ENCODE assay signal across 35 cellular contexts in genomic region chr18:11565716-11566115, GRCh38. TPM values are rescaled to one million over a fixed set of nuclear protein-coding genes. Genes with fewer than 3 reads are reported as not detected.
"Had no signal": no experiment of that assay in that cellular context is flagged by ENCODE, and none has a peak within 500 bp of the region (broad histone marks: within the 10 kb centered on the region; RNA-seq: fewer than 3 reads in every experiment).

No MANE protein-coding gene starts in this region.

- H3K4me3 Mint-ChIP-seq: activated B cell treated with CpG ODN at 0.5 μM for 24 hours; activated CD4-positive, alpha-beta memory T cell treated with anti-CD3 and anti-CD28 coated beads, Interleukin-2, amount 10 ng/mL, durations not matched to agents 7 days and 5 days; activated CD8-positive, alpha-beta memory T cell treated with anti-CD3 and anti-CD28 coated beads, Interleukin-2, amount 10 ng/mL, durations not matched to agents 7 days and 5 days; activated naive CD4-positive, alpha-beta T cell treated with anti-CD3 and anti-CD28 coated beads, Interleukin-2, amount 10 ng/mL, durations not matched to agents 7 days and 5 days; activated naive CD8-positive, alpha-beta T cell; activated naive CD8-positive, alpha-beta T cell treated with anti-CD3 and anti-CD28 coated beads, Interleukin-2, amount 50 U/mL, for 24 hours; central memory CD8-positive, alpha-beta T cell; T-cell; T-helper 17 cell had no signal

- H3K4me1 Mint-ChIP-seq: activated CD4-positive, alpha-beta memory T cell treated with anti-CD3 and anti-CD28 coated beads, Interleukin-2, amount 10 ng/mL, durations not matched to agents 7 days and 5 days; activated CD8-positive, alpha-beta memory T cell treated with anti-CD3 and anti-CD28 coated beads, Interleukin-2, amount 10 ng/mL, durations not matched to agents 7 days and 5 days; activated naive CD4-positive, alpha-beta T cell treated with anti-CD3 and anti-CD28 coated beads, Interleukin-2, amount 10 ng/mL, durations not matched to agents 7 days and 5 days; activated naive CD8-positive, alpha-beta T cell treated with anti-CD3 and anti-CD28 coated beads, Interleukin-2, amount 50 U/mL, for 24 hours; central memory CD8-positive, alpha-beta T cell; T-cell had no signal

- DNase-seq: activated B cell treated with CpG ODN at 0.5 μM for 24 hours; activated CD4-positive, alpha-beta memory T cell treated with anti-CD3 and anti-CD28 coated beads, Interleukin-2, amount 10 ng/mL, durations not matched to agents 7 days and 5 days; activated CD4-positive, alpha-beta T cell treated with anti-CD3 and anti-CD28 coated beads for 4 hours; activated CD4-positive, CD25-positive, alpha-beta regulatory T cell treated with anti-CD3 and anti-CD28 coated beads, Interleukin-2, amount 50 U/mL, for 72 hours; activated CD8-positive, alpha-beta memory T cell treated with anti-CD3 and anti-CD28 coated beads for 24 hours; activated CD8-positive, alpha-beta memory T cell treated with anti-CD3 and anti-CD28 coated beads, Interleukin-2, amount 10 ng/mL, durations not matched to agents 7 days and 5 days; activated CD8-positive, alpha-beta memory T cell treated with anti-CD3 and anti-CD28 coated beads, Interleukin-2, amount 50 U/mL, for 48 hours; activated effector memory CD4-positive, alpha-beta T cell treated with Interleukin-2 at 50 U/mL for 16 hours; activated naive CD4-positive, alpha-beta T cell treated with anti-CD3 and anti-CD28 coated beads, Interleukin-2, amount 10 ng/mL, durations not matched to agents 7 days and 5 days; activated naive CD8-positive, alpha-beta T cell treated with anti-CD3 and anti-CD28 coated beads, Interleukin-2, amount 50 U/mL, for 24 hours; activated T-cell treated with anti-CD3 and anti-CD28 coated beads, Interleukin-2, amount 50 U/mL, for 48 hours; anterior cingulate cortex; brain microvascular endothelial cell; Kasumi-1; KBM-7; MG63; NCI-H1092; NCI-H1436 treated with DMSO at 0.1 percent for 48 hours; NCI-H1694 treated with DMSO at 0.1 percent for 48 hours; NCI-H2029; NCI-H345; NCI-H524 treated with DMSO at 0.1 percent for 48 hours; NK-92 treated with Interleukin-12 subunit alpha and Interleukin-12 subunit beta, amount 100 ng/mL, for 24 hours; PC-9; SIG-M5; T-cell; T-helper 17 cell had no signal

- H3K27ac Mint-ChIP-seq: activated B cell treated with CpG ODN at 0.5 μM for 24 hours; activated CD4-positive, alpha-beta memory T cell treated with anti-CD3 and anti-CD28 coated beads, Interleukin-2, amount 10 ng/mL, durations not matched to agents 7 days and 5 days; activated CD8-positive, alpha-beta memory T cell treated with anti-CD3 and anti-CD28 coated beads, Interleukin-2, amount 10 ng/mL, durations not matched to agents 7 days and 5 days; activated naive CD4-positive, alpha-beta T cell treated with anti-CD3 and anti-CD28 coated beads, Interleukin-2, amount 10 ng/mL, durations not matched to agents 7 days and 5 days; activated naive CD8-positive, alpha-beta T cell; activated naive CD8-positive, alpha-beta T cell treated with anti-CD3 and anti-CD28 coated beads, Interleukin-2, amount 50 U/mL, for 24 hours; T-cell; T-helper 17 cell had no signal

- ATAC-seq: activated CD8-positive, alpha-beta memory T cell treated with anti-CD3 and anti-CD28 coated beads, Interleukin-2, amount 10 ng/mL, durations not matched to agents 7 days and 5 days; activated naive CD8-positive, alpha-beta T cell treated with anti-CD3 and anti-CD28 coated beads, Interleukin-2, amount 50 U/mL, for 24 hours; Right ventricle myocardium inferior; T-cell; T-helper 17 cell had no signal

- H3K9me3 Mint-ChIP-seq: activated B cell treated with CpG ODN at 0.5 μM for 24 hours; activated CD4-positive, alpha-beta memory T cell treated with anti-CD3 and anti-CD28 coated beads, Interleukin-2, amount 10 ng/mL, durations not matched to agents 7 days and 5 days; activated naive CD4-positive, alpha-beta T cell treated with anti-CD3 and anti-CD28 coated beads, Interleukin-2, amount 10 ng/mL, durations not matched to agents 7 days and 5 days; activated naive CD8-positive, alpha-beta T cell treated with anti-CD3 and anti-CD28 coated beads, Interleukin-2, amount 50 U/mL, for 24 hours; central memory CD8-positive, alpha-beta T cell; T-cell had no signal

- H3K36me3 ChIP-seq: brain microvascular endothelial cell, cardiac muscle cell, MG63 had no signal

- H3K9me3 ChIP-seq: MG63 had no signal

- H3K4me3 ChIP-seq: cardiac muscle cell, MG63, PC-9 had no signal

- H3K27ac ChIP-seq: brain microvascular endothelial cell, cardiac muscle cell, PC-9, RWPE1, VCaP had no signal

- H3K36me3 Mint-ChIP-seq: activated CD8-positive, alpha-beta memory T cell treated with anti-CD3 and anti-CD28 coated beads, Interleukin-2, amount 10 ng/mL, durations not matched to agents 7 days and 5 days; activated naive CD4-positive, alpha-beta T cell treated with anti-CD3 and anti-CD28 coated beads, Interleukin-2, amount 10 ng/mL, durations not matched to agents 7 days and 5 days; activated naive CD8-positive, alpha-beta T cell; T-cell had no signal

- H3K27me3 ChIP-seq: brain microvascular endothelial cell, cardiac muscle cell, MG63 had no signal

- H3K27me3 Mint-ChIP-seq: activated CD8-positive, alpha-beta memory T cell treated with anti-CD3 and anti-CD28 coated beads, Interleukin-2, amount 10 ng/mL, durations not matched to agents 7 days and 5 days; activated naive CD8-positive, alpha-beta T cell; activated naive CD8-positive, alpha-beta T cell treated with anti-CD3 and anti-CD28 coated beads, Interleukin-2, amount 50 U/mL, for 24 hours had no signal

RNA-seq across cellular contexts. Expression of gene SLC35G4, which starts 43.7 kb away (rescaled TPM):
- total RNA-seq: activated B cell treated with CpG ODN at 0.5 μM for 24 hours; activated CD4-positive, alpha-beta memory T cell treated with anti-CD3 and anti-CD28 coated beads, Interleukin-2, amount 10 ng/mL, durations not matched to agents 7 days and 5 days; activated CD8-positive, alpha-beta memory T cell treated with anti-CD3 and anti-CD28 coated beads, Interleukin-2, amount 10 ng/mL, durations not matched to agents 7 days and 5 days; cardiac muscle cell; NCI-H460; OCI-LY7; PC-9; Right ventricle myocardium inferior; T-cell; T-helper 17 cell had no signal
